In the genomic region with DNA sequence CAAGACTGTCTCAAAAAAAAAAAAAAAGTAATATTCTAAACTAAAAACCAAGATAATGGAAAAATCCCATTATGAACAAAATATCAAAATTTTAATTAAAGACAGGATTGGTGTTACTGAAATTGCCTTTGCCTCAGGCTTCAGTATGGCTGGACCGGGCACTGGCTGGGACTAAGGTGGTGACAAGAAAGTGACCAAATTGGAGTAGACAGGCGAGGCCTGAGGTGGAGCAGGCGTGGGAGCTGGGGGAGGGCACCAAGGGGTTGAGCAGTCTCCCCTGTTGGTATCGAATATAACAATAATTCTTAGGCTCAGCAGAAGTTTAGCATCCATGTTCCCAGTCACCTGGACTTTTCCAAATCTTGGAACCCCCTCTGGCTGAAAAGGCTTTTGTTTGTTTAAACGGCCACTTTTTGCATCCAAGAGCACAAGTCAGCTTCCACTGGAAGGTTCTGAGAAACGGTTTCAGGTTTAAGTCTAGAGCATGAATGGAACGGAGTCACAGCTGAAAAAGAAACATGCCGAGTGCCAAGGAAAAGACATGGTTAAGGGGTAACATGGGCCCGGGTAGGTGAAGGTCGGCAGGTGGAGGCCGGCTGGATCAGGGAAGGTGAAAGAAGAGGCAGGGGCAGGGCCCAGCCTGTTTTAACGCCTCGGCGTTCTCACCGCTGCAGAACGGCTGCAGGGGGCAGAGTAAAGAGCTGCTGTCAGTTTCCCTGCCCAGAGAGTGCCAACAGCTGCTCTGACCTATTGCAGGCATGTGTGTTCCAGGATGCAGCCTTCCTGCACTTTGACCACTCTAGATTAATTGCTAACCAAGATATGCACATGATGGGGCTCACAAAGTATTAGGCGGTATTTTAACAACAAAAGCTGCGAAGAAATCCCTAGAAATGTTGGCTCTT, we compare ENCODE assay signal across 8 cellular contexts. TPM values are rescaled to one million over a fixed set of nuclear protein-coding genes. Genes with fewer than 3 reads are reported as not detected.
DNase-seq lines count a peak whose midpoint lies in the region; ATAC-seq and TF ChIP-seq lines count a peak whose summit lies in the region.

No MANE protein-coding gene starts in this region.

- H3K4me2 ChIP-seq in fibroblast of lung (ENCODE audit: extremely low read depth, insufficient read depth, low read length): peak overlapping the region; percentile 64

- peaks cover 0 to 4% of the 10 kb centered on the region in 2 donors for H3K27me3 Mint-ChIP-seq in natural killer cell (ENCODE audit: low read depth in 2 of 2)

- H3K9me3 Mint-ChIP-seq in natural killer cell: no peaks in the 10 kb centered on the region

- peak; percentile 79 for ATAC-seq in GM18907 (IDR thresholded peaks at IDR 0.05; ENCODE audit: unreplicated experiment)
- peak; percentile 65 for ATAC-seq in HG03108 (IDR thresholded peaks at IDR 0.05; ENCODE audit: unreplicated experiment)
- ATAC-seq in natural killer cell: peak; percentile 36 to 64 (median 51)

- H3K9me3 ChIP-seq in fibroblast of lung (ENCODE audit: control insufficient read depth, insufficient read depth, low read depth, low read length): no peaks in the 10 kb centered on the region
- no peaks in the 10 kb centered on the region for H3K9me3 ChIP-seq in thymus (ENCODE audit: control insufficient read depth)

- WGBS in thymus: 29% methylated on average over 18 of the region's 18 CpGs

- peak overlapping the region; percentile 87 for H2AFZ ChIP-seq in fibroblast of lung (ENCODE audit: low read length)

- H3K79me2 ChIP-seq in fibroblast of lung (ENCODE audit: control insufficient read depth, insufficient read depth, low read length): no peaks in the 10 kb centered on the region

- H3K27ac ChIP-seq in fibroblast of lung (ENCODE audit: insufficient read depth, low read length) (no peak overlapping the region), thymus (ENCODE audit: low read depth) (peak overlapping the region; percentile 64)

- H3K4me3 Mint-ChIP-seq in natural killer cell: peak overlapping the region; percentile 89

- no peaks in the 10 kb centered on the region for H4K20me1 ChIP-seq in fibroblast of lung (ENCODE audit: control insufficient read depth, extremely low read depth, insufficient read depth, low read length)

- DNase-seq in AG20443 (ENCODE audit: low spot score) (peak; percentile 61), NCI-H526 treated with DMSO at 0.1 percent for 48 hours (lab: John Stamatoyannopoulos, UW) (peak; percentile 66), activated T-cell treated with anti-CD3 and anti-CD28 coated beads for 24 hours (ENCODE audit: low read depth) (peak; percentile 28), fibroblast of lung (ENCODE audit: low read depth in 2 of 2) (peak in 1 of 2 donors; percentile 13), natural killer cell (peak; percentile 31)

- no peaks in the 10 kb centered on the region for H3K36me3 Mint-ChIP-seq in natural killer cell

- H3K4me1 ChIP-seq in fibroblast of lung (ENCODE audit: control insufficient read depth, extremely low read depth, insufficient read depth, low read length): no peaks in the 10 kb centered on the region
- H3K4me1 ChIP-seq in thymus (ENCODE audit: control insufficient read depth, insufficient read depth, low read length): peaks cover 6% of the 10 kb centered on the region

- H3K4me1 Mint-ChIP-seq in natural killer cell: peaks cover 32 to 34% of the 10 kb centered on the region in 2 donors

- peak overlapping the region; percentile 78 to 88 for H3K27ac Mint-ChIP-seq in natural killer cell

- H3K27me3 ChIP-seq in fibroblast of lung (ENCODE audit: control insufficient read depth, insufficient read depth, low read length) (no peaks in the 10 kb centered on the region), thymus (ENCODE audit: control insufficient read depth, insufficient read depth) (no peaks in the 10 kb centered on the region)

- H3K4me3 ChIP-seq in fibroblast of lung (replicated peaks in 1 of 4; ENCODE audit: control extremely low read depth in 1 of 4, insufficient read depth in 1 of 4, low read depth in 3 of 4, low read length in 4 of 4): peak overlapping the region; percentile 31 to 61 (median 52)
- H3K4me3 ChIP-seq in thymus (ENCODE audit: low read length): peak overlapping the region; percentile 87

- H3K9ac ChIP-seq in fibroblast of lung (ENCODE audit: insufficient read depth, low read length): no peak overlapping the region

- no peaks in the 10 kb centered on the region for H3K36me3 ChIP-seq in fibroblast of lung (ENCODE audit: control insufficient read depth, insufficient read depth, low read length)
- no peaks in the 10 kb centered on the region for H3K36me3 ChIP-seq in thymus (ENCODE audit: control insufficient read depth, insufficient read depth)

- intact Hi-C loops in natural killer cell (cut with micrococcal nuclease): loop anchor here (1.0 kb wide), 1 partner anchor 163 kb away; no protein-coding TSS in a partner anchor

- TF ChIP-seq CTCF in fibroblast of lung (conservative IDR thresholded peaks at IDR 0.05 in 1 of 2, IDR thresholded peaks at IDR 0.05 in 1 of 2; ENCODE audit: low read depth in 1 of 2, low read length in 2 of 2) (peak; percentile 12 to 14), natural killer cell (IDR thresholded peaks at IDR 0.05) (no peak)

RNA-seq across cellular contexts. Expression of a gene that starts 0.8 kb away (rescaled TPM):
- 1.3 and 1.8 TPM in 2 replicates for total RNA-seq in fibroblast of lung
- 1.2 and 2.0 TPM in 2 replicates for polyA plus RNA-seq in fibroblast of lung
- polyA plus RNA-seq in fibroblast of lung (2012): 1.5 and 1.6 TPM in 2 replicates
- polyA minus RNA-seq in fibroblast of lung (ENCODE audit: low replicate concordance): not detected in 2 replicates
- total RNA-seq in natural killer cell: 1 to 10 TPM; 5.5 to 7.6 (median 6.1) TPM
- 9.0 TPM for polyA plus RNA-seq in thymus
